22 cellular contexts compared by ENCODE assay signal in genomic region chr5:11334404-11334803, GRCh38.
DNase-seq lines count a peak whose midpoint lies in the region; ATAC-seq, FAIRE-seq and TF ChIP-seq lines count a peak whose summit lies in the region.
"Had no signal": no experiment of that assay in that cellular context is flagged by ENCODE, and none has a peak within 500 bp of the region (broad histone marks: within the 10 kb centered on the region; RNA-seq: fewer than 3 reads in every experiment).

No MANE protein-coding gene starts in this region.

- POLR2A ChIA-PET in HepG2 (lab: Yijun Ruan, JAX): no interaction called here

- H3K27ac ChIP-seq in HepG2 (ENCODE audit: extremely low read length, insufficient read depth, low read length): no peak overlapping the region
- H3K27ac ChIP-seq in right lobe of liver: no peak overlapping the region

- in situ Hi-C loops in HepG2 (cut with HindIII; ENCODE audit: extremely low pct_ligation_motif_present, low pct_unique_long_range_greater_than_20kb): no loop called here

- TF ChIP-seq EP300 in HepG2 (IDR thresholded peaks at IDR 0.05; ENCODE audit: low read depth in 2 of 2, low read length in 2 of 2): no peak
- TF ChIP-seq EP300 in HepG2 (CRISPR knock-in tag; IDR thresholded peaks at IDR 0.05; ENCODE audit: borderline replicate concordance): no peak

- H3K4me1 ChIP-seq in HepG2 (ENCODE audit: insufficient read depth, low read length) (no peaks in the 10 kb centered on the region), right lobe of liver (peaks cover 0 to 8% (median 0%) of the 10 kb centered on the region in 4 donors)

- H3K36me3 ChIP-seq in HepG2 (replicated peaks in 1 of 2; ENCODE audit: control insufficient read depth in 1 of 2, insufficient read depth in 2 of 2, low read length in 2 of 2): no peaks in the 10 kb centered on the region
- no peaks in the 10 kb centered on the region for H3K36me3 ChIP-seq in right lobe of liver

- DNase-seq in HepG2 (ENCODE audit: low spot score) (no peak), right lobe of liver (no peak), RPMI7951 (ENCODE audit: low read depth) (peak; percentile 5), DMS153 (lab: John Stamatoyannopoulos, UW) (no peak), NCI-H774 (lab: John Stamatoyannopoulos, UW) (no peak), GOT3 (lab: John Stamatoyannopoulos, UW) (no peak)
- DNase-seq: ACHN, AML-193, DMS 273 treated with DMSO at 0.1 percent for 48 hours, KG1, NCI-H1930, NCI-H2171, NCI-H446, NCI-H526 treated with DMSO at 0.1 percent for 48 hours, Right ventricle myocardium superior, SK-N-SH, T-cell had no signal

- TF ChIP-seq POLR2A in HepG2 (IDR thresholded peaks at IDR 0.05; ENCODE audit: insufficient read depth in 1 of 2, low read depth in 2 of 2, low read length in 2 of 2): no peak
- no peak for TF ChIP-seq POLR2A in right lobe of liver (IDR thresholded peaks at IDR 0.05)

- H2AFZ ChIP-seq in HepG2 (ENCODE audit: low read length): no peak overlapping the region

- no peak for TF ChIP-seq RAD21 in HepG2 (CRISPR knock-in tag; IDR thresholded peaks at IDR 0.05)

- H3K79me2 ChIP-seq in HepG2 (ENCODE audit: insufficient read depth, low read length): no peaks in the 10 kb centered on the region

- H3K27me3 ChIP-seq in HepG2 (ENCODE audit: control insufficient read depth in 1 of 2, insufficient read depth in 2 of 2, low read length in 2 of 2) (no peaks in the 10 kb centered on the region), right lobe of liver (no peaks in the 10 kb centered on the region)

- no peak for FAIRE-seq in HepG2 (lab: Jason Lieb, UNC)
- FAIRE-seq: GM12891, GM18507, H1, RCC 7860 had no signal

- H4K20me1 ChIP-seq in HepG2 (ENCODE audit: insufficient read depth, low read length): no peaks in the 10 kb centered on the region

- no TSS peak for BruUV-seq in HepG2 (replicated peaks; lab: Mats Ljungman, UMichigan)

- no peak overlapping the region for H3K4me2 ChIP-seq in HepG2 (ENCODE audit: low read depth, low read length)
- H3K4me2 ChIP-seq: SK-N-SH had no signal

- TF ChIP-seq CTCF in HepG2 (CRISPR knock-in tag; IDR thresholded peaks at IDR 0.05) (no peak), right lobe of liver (IDR thresholded peaks at IDR 0.05) (no peak), LNCAP (IDR thresholded peaks at IDR 0.05) (peak; percentile 33; the same call in 1 of the 2 replicates)

- 15% methylated on average over 3 of the region's 3 CpGs for WGBS in HepG2 (ENCODE audit: low lambda C conversion rate)
- 82% methylated on average over 3 of the region's 3 CpGs for WGBS in right lobe of liver (ENCODE audit: insufficient coverage, low coverage, low lambda C conversion rate, missing lambda C conversion rate)

- ATAC-seq in HepG2 (no peak), right lobe of liver (no peak)
- ATAC-seq: T-cell had no signal

- H3K9me3 ChIP-seq in HepG2 (ENCODE audit: low read length): no peaks in the 10 kb centered on the region
- no peaks in the 10 kb centered on the region for H3K9me3 ChIP-seq in right lobe of liver
- H3K9me3 ChIP-seq: SK-N-SH had no signal

- H3K4me3 ChIP-seq in HepG2 (replicated peaks in 1 of 3; ENCODE audit: insufficient read depth in 1 of 3, low read depth in 2 of 3, low read length in 3 of 3) (no peak overlapping the region), right lobe of liver (no peak overlapping the region)

- CTCF ChIA-PET in HepG2 (lab: Yijun Ruan, JAX; ENCODE audit: low intra/inter-chr PET ratio, low total read pairs): no interaction called here

- intact Hi-C loops in HepG2 (cut with micrococcal nuclease; ENCODE audit: unreplicated experiment) (no loop called here), right lobe of liver (cut with DNase I) (no loop called here)

- no peak overlapping the region for H3K9ac ChIP-seq in HepG2 (ENCODE audit: insufficient read depth, low read depth, low read length)
- H3K9ac ChIP-seq: SK-N-SH had no signal

TF ChIP-seq in HepG2, 621 proteins besides CTCF, POLR2A, EP300 and RAD21:
- TF ChIP-seq ZNF543 (CRISPR knock-in tag; IDR thresholded peaks at IDR 0.05): no peak
- peak; percentile 15; the same call in 1 of the 2 replicates for TF ChIP-seq STAG1 (CRISPR knock-in tag; IDR thresholded peaks at IDR 0.05)
